Comparison of ENCODE assay signal across 1 cellular context in the genomic region with DNA sequence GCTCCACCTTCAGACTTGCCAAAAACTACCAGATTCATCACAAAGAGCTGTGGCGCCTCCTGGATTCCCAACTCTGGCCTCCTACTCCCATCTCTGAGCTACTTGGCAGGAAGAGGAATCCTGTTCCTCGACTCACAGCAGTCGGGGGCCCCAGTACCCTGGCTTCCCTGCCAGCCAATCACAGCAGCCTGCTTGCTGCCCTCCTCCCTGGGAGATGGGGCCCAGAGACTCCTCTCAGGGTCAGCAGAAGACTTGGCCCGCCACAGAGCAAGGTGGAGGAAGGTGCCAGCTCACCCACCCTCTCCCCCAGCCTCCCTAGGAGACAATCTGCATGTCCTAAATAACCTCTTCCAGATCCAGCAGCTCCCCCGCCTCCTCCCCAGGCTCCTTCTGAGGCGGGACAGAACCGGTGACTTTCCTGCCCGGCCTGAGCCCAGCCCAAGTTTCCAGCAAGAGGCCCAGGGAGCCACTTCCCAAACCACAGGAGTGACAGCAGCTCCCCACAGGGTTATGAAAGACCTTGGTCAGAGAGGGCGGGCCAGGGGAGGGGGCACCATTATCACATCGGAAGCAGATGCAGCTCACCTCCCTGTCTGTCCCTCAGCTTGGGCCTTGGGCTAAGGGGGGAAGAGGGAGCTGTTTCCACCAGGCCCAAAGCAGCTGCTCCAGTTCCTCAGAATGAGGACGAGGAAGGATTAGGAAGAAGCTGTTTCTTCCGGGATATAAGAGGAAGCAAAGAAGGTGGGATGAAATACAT.
TF ChIP-seq lines count a peak whose summit lies in the region.

No MANE protein-coding gene starts in this region.

TF ChIP-seq in K562, 482 proteins besides CTCF, POLR2A, EP300 and RAD21 (continued from another document and continues in another):
- TF ChIP-seq FOXM1 (IDR thresholded peaks at IDR 0.05; ENCODE audit: low read depth) (no peak; the same call in 1 of the 2 replicates), FOXM1 (CRISPR knock-in tag; IDR thresholded peaks at IDR 0.05; ENCODE audit: low read depth) (peak; percentile 76; the same call in 1 of the 2 replicates), NRF1 (conservative IDR thresholded peaks at IDR 0.05 in 1 of 2, IDR thresholded peaks at IDR 0.05 in 1 of 2) (peak; percentile 41 to 43), SAFB (IDR thresholded peaks at IDR 0.05; ENCODE audit: borderline replicate concordance, low read depth, low read length) (no peak), NFRKB (IDR thresholded peaks at IDR 0.05; ENCODE audit: low read depth) (0 out of 2 replicates have a peak, but pooled peaks have one; percentile 47), RB1 (IDR thresholded peaks at IDR 0.05; ENCODE audit: low read depth) (peak; percentile 57; the same call in 1 of the 2 replicates), XRCC5 (IDR thresholded peaks at IDR 0.05; ENCODE audit: low read depth, low read length) (0 out of 2 replicates have a peak, but pooled peaks have one; percentile 37), NFYB (IDR thresholded peaks at IDR 0.05; ENCODE audit: extremely low read depth, insufficient read length) (peak; percentile 51), NCOA4 (IDR thresholded peaks at IDR 0.05; ENCODE audit: partially characterized antibody) (no peak), FOXP1 (CRISPR knock-in tag; IDR thresholded peaks at IDR 0.05) (0 out of 2 replicates have a peak, but pooled peaks have one; percentile 21), PPARD (CRISPR knock-in tag; IDR thresholded peaks at IDR 0.05) (no peak), ZBED1 (IDR thresholded peaks at IDR 0.05) (no peak), PHF8 (IDR thresholded peaks at IDR 0.05; ENCODE audit: borderline replicate concordance, low read length) (no peak), ZNF12 (CRISPR knock-in tag; IDR thresholded peaks at IDR 0.05) (no peak), ZNF444 (CRISPR knock-in tag; IDR thresholded peaks at IDR 0.05) (no peak; the same call in 1 of the 2 replicates), ZZZ3 (IDR thresholded peaks at IDR 0.05) (no peak), ETS2 (tag; IDR thresholded peaks at IDR 0.05; ENCODE audit: borderline replicate concordance, poor library complexity, severe bottlenecking) (no peak), FOS (IDR thresholded peaks at IDR 0.05; ENCODE audit: extremely low read depth, insufficient read length) (no peak), CHD4 (IDR thresholded peaks at IDR 0.05; ENCODE audit: insufficient read depth, insufficient replicate concordance, low read depth, low read length, poor library complexity, severe bottlenecking) (no peak), ZNF324 (CRISPR knock-in tag; IDR thresholded peaks at IDR 0.05) (no peak), ZNF239 (CRISPR knock-in tag; IDR thresholded peaks at IDR 0.05) (no peak; the same call in 1 of the 2 replicates), NR2F6 (CRISPR knock-in tag; IDR thresholded peaks at IDR 0.05) (no peak), ELF1 (tag; IDR thresholded peaks at IDR 0.05) (no peak), CBX5 (IDR thresholded peaks at IDR 0.05; ENCODE audit: borderline replicate concordance, low read depth) (no peak), SP1 (CRISPR knock-in tag; IDR thresholded peaks at IDR 0.05) (peak; percentile 61; the same call in 1 of the 2 replicates), SRSF7 (optimal IDR thresholded peaks at IDR 0.05; ENCODE audit: low read depth, low read length) (no peak), CREM (IDR thresholded peaks at IDR 0.05; ENCODE audit: low read depth) (peak; percentile 31; the same call in 1 of the 2 replicates), ZNF780A (CRISPR knock-in tag; IDR thresholded peaks at IDR 0.05) (no peak), GABPA (tag; conservative IDR thresholded peaks at IDR 0.05; ENCODE audit: low read depth) (peak; percentile 77), HCFC1 (IDR thresholded peaks at IDR 0.05; ENCODE audit: low read depth, low read length) (peak; percentile 10; the same call in 1 of the 2 replicates), NONO (IDR thresholded peaks at IDR 0.05; ENCODE audit: low read depth in 2 of 2, low read length in 1 of 2) (no peak), ZNF224 (CRISPR knock-in tag; IDR thresholded peaks at IDR 0.05) (no peak), CBFA2T3 (IDR thresholded peaks at IDR 0.05) (peak; percentile 87), TAF1 (IDR thresholded peaks at IDR 0.05; ENCODE audit: control insufficient read depth, extremely low read depth, insufficient read depth, low read length, severe bottlenecking) (peak; percentile 30)
- TF ChIP-seq, protein P1, sequence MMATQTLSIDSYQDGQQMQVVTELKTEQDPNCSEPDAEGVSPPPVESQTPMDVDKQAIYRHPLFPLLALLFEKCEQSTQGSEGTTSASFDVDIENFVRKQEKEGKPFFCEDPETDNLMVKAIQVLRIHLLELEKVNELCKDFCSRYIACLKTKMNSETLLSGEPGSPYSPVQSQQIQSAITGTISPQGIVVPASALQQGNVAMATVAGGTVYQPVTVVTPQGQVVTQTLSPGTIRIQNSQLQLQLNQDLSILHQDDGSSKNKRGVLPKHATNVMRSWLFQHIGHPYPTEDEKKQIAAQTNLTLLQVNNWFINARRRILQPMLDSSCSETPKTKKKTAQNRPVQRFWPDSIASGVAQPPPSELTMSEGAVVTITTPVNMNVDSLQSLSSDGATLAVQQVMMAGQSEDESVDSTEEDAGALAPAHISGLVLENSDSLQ (IDR thresholded peaks at IDR 0.05), result peak; percentile 97
- TF ChIP-seq, protein P2, sequence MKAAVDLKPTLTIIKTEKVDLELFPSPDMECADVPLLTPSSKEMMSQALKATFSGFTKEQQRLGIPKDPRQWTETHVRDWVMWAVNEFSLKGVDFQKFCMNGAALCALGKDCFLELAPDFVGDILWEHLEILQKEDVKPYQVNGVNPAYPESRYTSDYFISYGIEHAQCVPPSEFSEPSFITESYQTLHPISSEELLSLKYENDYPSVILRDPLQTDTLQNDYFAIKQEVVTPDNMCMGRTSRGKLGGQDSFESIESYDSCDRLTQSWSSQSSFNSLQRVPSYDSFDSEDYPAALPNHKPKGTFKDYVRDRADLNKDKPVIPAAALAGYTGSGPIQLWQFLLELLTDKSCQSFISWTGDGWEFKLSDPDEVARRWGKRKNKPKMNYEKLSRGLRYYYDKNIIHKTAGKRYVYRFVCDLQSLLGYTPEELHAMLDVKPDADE (conservative IDR thresholded peaks at IDR 0.05; ENCODE audit: control insufficient read depth, low read depth, low read length), result 0 out of 2 replicates have a peak, but pooled peaks have one; percentile 2
- TF ChIP-seq, protein P3, sequence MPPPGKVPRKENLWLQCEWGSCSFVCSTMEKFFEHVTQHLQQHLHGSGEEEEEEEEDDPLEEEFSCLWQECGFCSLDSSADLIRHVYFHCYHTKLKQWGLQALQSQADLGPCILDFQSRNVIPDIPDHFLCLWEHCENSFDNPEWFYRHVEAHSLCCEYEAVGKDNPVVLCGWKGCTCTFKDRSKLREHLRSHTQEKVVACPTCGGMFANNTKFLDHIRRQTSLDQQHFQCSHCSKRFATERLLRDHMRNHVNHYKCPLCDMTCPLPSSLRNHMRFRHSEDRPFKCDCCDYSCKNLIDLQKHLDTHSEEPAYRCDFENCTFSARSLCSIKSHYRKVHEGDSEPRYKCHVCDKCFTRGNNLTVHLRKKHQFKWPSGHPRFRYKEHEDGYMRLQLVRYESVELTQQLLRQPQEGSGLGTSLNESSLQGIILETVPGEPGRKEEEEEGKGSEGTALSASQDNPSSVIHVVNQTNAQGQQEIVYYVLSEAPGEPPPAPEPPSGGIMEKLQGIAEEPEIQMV (tag; conservative IDR thresholded peaks at IDR 0.05; ENCODE audit: low read depth), result no peak
- TF ChIP-seq, protein P4, sequence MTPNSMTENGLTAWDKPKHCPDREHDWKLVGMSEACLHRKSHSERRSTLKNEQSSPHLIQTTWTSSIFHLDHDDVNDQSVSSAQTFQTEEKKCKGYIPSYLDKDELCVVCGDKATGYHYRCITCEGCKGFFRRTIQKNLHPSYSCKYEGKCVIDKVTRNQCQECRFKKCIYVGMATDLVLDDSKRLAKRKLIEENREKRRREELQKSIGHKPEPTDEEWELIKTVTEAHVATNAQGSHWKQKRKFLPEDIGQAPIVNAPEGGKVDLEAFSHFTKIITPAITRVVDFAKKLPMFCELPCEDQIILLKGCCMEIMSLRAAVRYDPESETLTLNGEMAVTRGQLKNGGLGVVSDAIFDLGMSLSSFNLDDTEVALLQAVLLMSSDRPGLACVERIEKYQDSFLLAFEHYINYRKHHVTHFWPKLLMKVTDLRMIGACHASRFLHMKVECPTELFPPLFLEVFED (CRISPR knock-in tag; conservative IDR thresholded peaks at IDR 0.05), result peak; percentile 71; the same call in 1 of the 2 replicates
- TF ChIP-seq, protein P5, sequence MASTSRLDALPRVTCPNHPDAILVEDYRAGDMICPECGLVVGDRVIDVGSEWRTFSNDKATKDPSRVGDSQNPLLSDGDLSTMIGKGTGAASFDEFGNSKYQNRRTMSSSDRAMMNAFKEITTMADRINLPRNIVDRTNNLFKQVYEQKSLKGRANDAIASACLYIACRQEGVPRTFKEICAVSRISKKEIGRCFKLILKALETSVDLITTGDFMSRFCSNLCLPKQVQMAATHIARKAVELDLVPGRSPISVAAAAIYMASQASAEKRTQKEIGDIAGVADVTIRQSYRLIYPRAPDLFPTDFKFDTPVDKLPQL (IDR thresholded peaks at IDR 0.05; ENCODE audit: extremely low read depth, insufficient read length), result no peak
- TF ChIP-seq, protein P6, sequence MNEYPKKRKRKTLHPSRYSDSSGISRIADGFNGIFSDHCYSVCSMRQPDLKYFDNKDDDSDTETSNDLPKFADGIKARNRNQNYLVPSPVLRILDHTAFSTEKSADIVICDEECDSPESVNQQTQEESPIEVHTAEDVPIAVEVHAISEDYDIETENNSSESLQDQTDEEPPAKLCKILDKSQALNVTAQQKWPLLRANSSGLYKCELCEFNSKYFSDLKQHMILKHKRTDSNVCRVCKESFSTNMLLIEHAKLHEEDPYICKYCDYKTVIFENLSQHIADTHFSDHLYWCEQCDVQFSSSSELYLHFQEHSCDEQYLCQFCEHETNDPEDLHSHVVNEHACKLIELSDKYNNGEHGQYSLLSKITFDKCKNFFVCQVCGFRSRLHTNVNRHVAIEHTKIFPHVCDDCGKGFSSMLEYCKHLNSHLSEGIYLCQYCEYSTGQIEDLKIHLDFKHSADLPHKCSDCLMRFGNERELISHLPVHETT (CRISPR knock-in tag; conservative IDR thresholded peaks at IDR 0.05 in 1 of 2, IDR thresholded peaks at IDR 0.05 in 1 of 2), result peak in 1 of 2 experiments; percentile 63; a peak in 2 of 4 replicates
- TF ChIP-seq, protein P7, sequence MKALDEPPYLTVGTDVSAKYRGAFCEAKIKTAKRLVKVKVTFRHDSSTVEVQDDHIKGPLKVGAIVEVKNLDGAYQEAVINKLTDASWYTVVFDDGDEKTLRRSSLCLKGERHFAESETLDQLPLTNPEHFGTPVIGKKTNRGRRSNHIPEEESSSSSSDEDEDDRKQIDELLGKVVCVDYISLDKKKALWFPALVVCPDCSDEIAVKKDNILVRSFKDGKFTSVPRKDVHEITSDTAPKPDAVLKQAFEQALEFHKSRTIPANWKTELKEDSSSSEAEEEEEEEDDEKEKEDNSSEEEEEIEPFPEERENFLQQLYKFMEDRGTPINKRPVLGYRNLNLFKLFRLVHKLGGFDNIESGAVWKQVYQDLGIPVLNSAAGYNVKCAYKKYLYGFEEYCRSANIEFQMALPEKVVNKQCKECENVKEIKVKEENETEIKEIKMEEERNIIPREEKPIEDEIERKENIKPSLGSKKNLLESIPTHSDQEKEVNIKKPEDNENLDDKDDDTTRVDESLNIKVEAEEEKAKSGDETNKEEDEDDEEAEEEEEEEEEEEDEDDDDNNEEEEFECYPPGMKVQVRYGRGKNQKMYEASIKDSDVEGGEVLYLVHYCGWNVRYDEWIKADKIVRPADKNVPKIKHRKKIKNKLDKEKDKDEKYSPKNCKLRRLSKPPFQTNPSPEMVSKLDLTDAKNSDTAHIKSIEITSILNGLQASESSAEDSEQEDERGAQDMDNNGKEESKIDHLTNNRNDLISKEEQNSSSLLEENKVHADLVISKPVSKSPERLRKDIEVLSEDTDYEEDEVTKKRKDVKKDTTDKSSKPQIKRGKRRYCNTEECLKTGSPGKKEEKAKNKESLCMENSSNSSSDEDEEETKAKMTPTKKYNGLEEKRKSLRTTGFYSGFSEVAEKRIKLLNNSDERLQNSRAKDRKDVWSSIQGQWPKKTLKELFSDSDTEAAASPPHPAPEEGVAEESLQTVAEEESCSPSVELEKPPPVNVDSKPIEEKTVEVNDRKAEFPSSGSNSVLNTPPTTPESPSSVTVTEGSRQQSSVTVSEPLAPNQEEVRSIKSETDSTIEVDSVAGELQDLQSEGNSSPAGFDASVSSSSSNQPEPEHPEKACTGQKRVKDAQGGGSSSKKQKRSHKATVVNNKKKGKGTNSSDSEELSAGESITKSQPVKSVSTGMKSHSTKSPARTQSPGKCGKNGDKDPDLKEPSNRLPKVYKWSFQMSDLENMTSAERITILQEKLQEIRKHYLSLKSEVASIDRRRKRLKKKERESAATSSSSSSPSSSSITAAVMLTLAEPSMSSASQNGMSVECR (CRISPR knock-in tag; IDR thresholded peaks at IDR 0.05), result no peak; the same call in 1 of the 2 replicates
